Comparison of ENCODE assay signal across 25 cellular contexts in genomic region chr14:104309657-104310369, GRCh38.
"Had no signal": no experiment of that assay in that cellular context is flagged by ENCODE, and none has a peak within 500 bp of the region (broad histone marks: within the 10 kb centered on the region; RNA-seq: fewer than 3 reads in every experiment).

No MANE protein-coding gene starts in this region.

- DNase-seq: central memory CD4-positive, alpha-beta T cell; cortex of kidney; effector memory CD8-positive, alpha-beta T cell; gastrocnemius medialis; kidney glomerular epithelial cell; mammary epithelial cell; naive thymus-derived CD4-positive, alpha-beta T cell; nucleus accumbens; retina; stimulated activated CD4-positive, alpha-beta T cell treated with anti-CD3 and anti-CD28 coated beads, Interleukin-12 subunit alpha, Interleukin-12 subunit beta, amount 100 ng/mL, for 4 hours; stimulated activated naive CD4-positive, alpha-beta T cell; stomach; substantia nigra; transverse colon had no signal

- H3K27me3 ChIP-seq: hepatocyte, transverse colon had no signal

- ATAC-seq: effector memory CD8-positive, alpha-beta T cell; gastrocnemius medialis; left lobe of liver; naive thymus-derived CD4-positive, alpha-beta T cell; psoas muscle; sciatic nerve had no signal

- H3K36me3 ChIP-seq: esophagus muscularis mucosa, gastrocnemius medialis, stomach, thoracic aorta, transverse colon had no signal

- H3K9me3 ChIP-seq: gastrocnemius medialis, psoas muscle, thoracic aorta, transverse colon had no signal

- H3K4me1 ChIP-seq: esophagus muscularis mucosa, gastrocnemius medialis, parathyroid adenoma, psoas muscle, stomach, transverse colon had no signal

- FAIRE-seq: urothelium cell line had no signal

- H3K27ac ChIP-seq: dorsolateral prefrontal cortex, epithelial cell of prostate, esophagus muscularis mucosa, gastrocnemius medialis, hepatocyte, parathyroid adenoma, psoas muscle, skin epidermis, stomach, thoracic aorta, transverse colon had no signal

- H3K9ac ChIP-seq: parathyroid adenoma had no signal

- H3K4me3 ChIP-seq: dorsolateral prefrontal cortex, esophagus muscularis mucosa, gastrocnemius medialis, hepatocyte, psoas muscle, skin epidermis, stomach, thoracic aorta, transverse colon had no signal
